In genomic region chr3:16426665-16427064, GRCh38 we compare ENCODE assay signal across 17 cellular contexts.
DNase-seq lines count a peak whose midpoint lies in the region; ATAC-seq and TF ChIP-seq lines count a peak whose summit lies in the region.
"Had no signal": no experiment of that assay in that cellular context is flagged by ENCODE, and none has a peak within 500 bp of the region (broad histone marks: within the 10 kb centered on the region; RNA-seq: fewer than 3 reads in every experiment).

No MANE protein-coding gene starts in this region.

- H4K20me1 ChIP-seq in DND-41 (ENCODE audit: insufficient read depth, low read length) (no peaks in the 10 kb centered on the region), hepatocyte (ENCODE audit: insufficient read depth, poor library complexity, severe bottlenecking) (no peaks in the 10 kb centered on the region)

- TF ChIP-seq POLR2A in spleen (IDR thresholded peaks at IDR 0.05) = no peak

- TF ChIP-seq CTCF in DND-41 (IDR thresholded peaks at IDR 0.05; ENCODE audit: borderline replicate concordance, extremely low read depth, low read length, poor library complexity, severe bottlenecking) (no peak), brain microvascular endothelial cell (IDR thresholded peaks at IDR 0.05; ENCODE audit: low read depth, low read length, missing control alignments) (no peak), hepatocyte (IDR thresholded peaks at IDR 0.05; ENCODE audit: poor library complexity) (no peak), spleen (IDR thresholded peaks at IDR 0.05 in 8 of 11, conservative IDR thresholded peaks at IDR 0.05 in 3 of 11) (no peak), WERI-Rb-1 (IDR thresholded peaks at IDR 0.05; ENCODE audit: low read depth, low read length) (no peak)

- 91% methylated on average over 2 of the region's 2 CpGs for WGBS in hepatocyte (ENCODE audit: low lambda C conversion rate, missing lambda C conversion rate)
- WGBS in spleen, 5 donors = 93 to 98% (median 97%) methylated on average over 2 of the region's 2 CpGs

- no peak overlapping the region for H3K9ac ChIP-seq in DND-41 (ENCODE audit: low read depth, low read length)

- no peak for DNase-seq in DND-41
- DNase-seq in brain microvascular endothelial cell = no peak
- DNase-seq in hepatocyte (ENCODE audit: low spot score) = no peak
- DNase-seq in spleen = no peak
- no peak for DNase-seq in WERI-Rb-1
- DNase-seq in NCI-H345 treated with DMSO at 0.1 percent for 48 hours (lab: John Stamatoyannopoulos, UW; ENCODE audit: unreplicated experiment) = no peak
- DNase-seq: activated CD8-positive, alpha-beta T cell treated with anti-CD3 and anti-CD28 coated beads, Interleukin-2, amount 10 ng/mL, durations not matched to agents 7 days and 5 days; activated naive CD8-positive, alpha-beta T cell treated with anti-CD3 and anti-CD28 coated beads, Interleukin-2, amount 50 U/mL, for 24 hours; CD4-positive, alpha-beta memory T cell; head of caudate nucleus; KG1; NCI-H1092; occipital lobe had no signal

- no peaks in the 10 kb centered on the region for H3K4me1 ChIP-seq in DND-41 (ENCODE audit: insufficient read depth, low read length)
- no peaks in the 10 kb centered on the region for H3K4me1 ChIP-seq in hepatocyte (ENCODE audit: insufficient read depth)
- peaks cover 3 to 48% (median 11%) of the 10 kb centered on the region in 6 donors for H3K4me1 ChIP-seq in spleen

- H2AFZ ChIP-seq in DND-41 (ENCODE audit: low read depth, low read length) (no peak overlapping the region), hepatocyte (no peak overlapping the region)

- H3K27ac ChIP-seq in DND-41 (ENCODE audit: low read length) = peak overlapping the region; percentile 8; the same call in 1 of the 2 replicates
- H3K27ac ChIP-seq in brain microvascular endothelial cell = peak overlapping the region; percentile 11
- peak overlapping the region; percentile 25 for H3K27ac ChIP-seq in hepatocyte
- H3K27ac ChIP-seq in spleen = peak overlapping the region in 7 of 8 donors; percentile 35 to 66 (median 54)
- no peak overlapping the region for H3K27ac ChIP-seq in WERI-Rb-1
- H3K27ac ChIP-seq: HL-60 had no signal

- no peaks in the 10 kb centered on the region for H3K27me3 ChIP-seq in DND-41 (ENCODE audit: insufficient read depth, low read length, poor library complexity)
- H3K27me3 ChIP-seq in brain microvascular endothelial cell (replicated peaks) = no peaks in the 10 kb centered on the region
- H3K27me3 ChIP-seq in hepatocyte = no peaks in the 10 kb centered on the region
- H3K27me3 ChIP-seq in spleen (replicated peaks in 1 of 7) = no peaks in the 10 kb centered on the region
- H3K27me3 ChIP-seq in WERI-Rb-1 (ENCODE audit: insufficient read depth, low read depth, severe bottlenecking) = no peaks in the 10 kb centered on the region

- no peak for ATAC-seq in DND-41 (ENCODE audit: insufficient read depth, low read depth)
- no peak for ATAC-seq in HG03196 (IDR thresholded peaks at IDR 0.05; ENCODE audit: unreplicated experiment)
- ATAC-seq in HG02981 (IDR thresholded peaks at IDR 0.05; ENCODE audit: unreplicated experiment) = no peak
- ATAC-seq: activated CD8-positive, alpha-beta T cell treated with anti-CD3 and anti-CD28 coated beads, Interleukin-2, amount 10 ng/mL, durations not matched to agents 7 days and 5 days; activated naive CD8-positive, alpha-beta T cell treated with anti-CD3 and anti-CD28 coated beads, Interleukin-2, amount 50 U/mL, for 24 hours had no signal

- H3K4me2 ChIP-seq in DND-41 (ENCODE audit: insufficient read depth, low read length) = no peak overlapping the region
- no peak overlapping the region for H3K4me2 ChIP-seq in hepatocyte

- in situ Hi-C loops in brain microvascular endothelial cell (cut with HindIII; ENCODE audit: low pct_ligation_motif_present, low sequenced_read_pairs) = no loop called here

- H3K9me3 ChIP-seq in DND-41 (ENCODE audit: insufficient read depth, low read length, severe bottlenecking) = no peaks in the 10 kb centered on the region
- H3K9me3 ChIP-seq in hepatocyte (ENCODE audit: low read depth) = no peaks in the 10 kb centered on the region
- H3K9me3 ChIP-seq in spleen = no peaks in the 10 kb centered on the region
- H3K9me3 ChIP-seq in WERI-Rb-1 (ENCODE audit: severe bottlenecking) = no peaks in the 10 kb centered on the region

- H3K4me3 ChIP-seq in DND-41 (ENCODE audit: low read depth in 1 of 2, low read length in 2 of 2) (no peak overlapping the region), brain microvascular endothelial cell (ENCODE audit: low read depth, low read length) (no peak overlapping the region), hepatocyte (no peak overlapping the region), spleen (no peak overlapping the region), WERI-Rb-1 (ENCODE audit: low read depth, low read length) (no peak overlapping the region)
- H3K4me3 ChIP-seq: skin epidermis had no signal

- peaks cover 33% of the 10 kb centered on the region for H3K79me2 ChIP-seq in DND-41 (ENCODE audit: insufficient read depth, low read length)
- no peaks in the 10 kb centered on the region for H3K79me2 ChIP-seq in hepatocyte

- H3K36me3 ChIP-seq in DND-41 (ENCODE audit: insufficient read depth, low read length) (peaks cover 30% of the 10 kb centered on the region), brain microvascular endothelial cell (replicated peaks) (peaks cover 2% of the 10 kb centered on the region), hepatocyte (replicated peaks; ENCODE audit: insufficient read depth, low read depth) (no peaks in the 10 kb centered on the region), spleen (peaks cover 0 to 20% (median 1%) of the 10 kb centered on the region in 6 donors), WERI-Rb-1 (no peaks in the 10 kb centered on the region)

- intact Hi-C loops in spleen (cut with DNase I; ENCODE audit: low total_unique reads) = no loop called here

- no peaks in the 10 kb centered on the region for H3K9me2 ChIP-seq in hepatocyte (replicated peaks; ENCODE audit: insufficient read depth)
